8 cellular contexts compared by ENCODE assay signal in genomic region chr15:65792130-65792987, GRCh38. TPM values are rescaled to one million over a fixed set of nuclear protein-coding genes. Genes with fewer than 3 reads are reported as not detected.
DNase-seq lines count a peak whose midpoint lies in the region; ATAC-seq and FAIRE-seq lines count a peak whose summit lies in the region.

TSS of gene DENND4A (minus strand) at chr15:65792293. CDS start at chr15:65756450, 35,843 bp downstream.

- no peak within 1 kb of the TSS for H2BK15ac ChIP-seq in mesendoderm (replicated peaks; ENCODE audit: low read depth)

- FAIRE-seq in HTR-8/SVneo (lab: Jason Lieb, UNC): peak; percentile 88

- H3K4ac ChIP-seq in mesendoderm (ENCODE audit: low read depth, low read length): no peak within 1 kb of the TSS

- H3K4me1 ChIP-seq in endocrine pancreas (ENCODE audit: control insufficient read depth, insufficient read depth, low read length): peaks cover 5% of the 10 kb centered on the region
- peaks cover 3% of the 10 kb centered on the region for H3K4me1 ChIP-seq in mesendoderm (ENCODE audit: control insufficient read depth, low read depth, low read length)

- peak; percentile 74 for DNase-seq in COLO829 (ENCODE audit: low spot score)
- peak; percentile 88 for DNase-seq in HTR-8/SVneo (ENCODE audit: insufficient read length, low spot score)
- DNase-seq in NOMO-1 treated with dmso at 0.1 percent for 144 hours (lab: John Stamatoyannopoulos, UW; ENCODE audit: unreplicated experiment): peak; percentile 99
- peak; percentile 99 for DNase-seq in activated CD8-positive, alpha-beta memory T cell treated with anti-CD3 and anti-CD28 coated beads, Interleukin-2, amount 10 ng/mL, durations not matched to agents 7 days and 5 days
- peak; percentile 99 for DNase-seq in mesendoderm
- DNase-seq in stimulated activated CD8-positive, alpha-beta memory T cell treated with anti-CD3 and anti-CD28 coated beads, Interleukin-15, amount 100 ng/mL, for 1 hour (ENCODE audit: low read depth): peak; percentile 94

- H3K36me3 Mint-ChIP-seq in activated CD8-positive, alpha-beta memory T cell treated with anti-CD3 and anti-CD28 coated beads, Interleukin-2, amount 10 ng/mL, durations not matched to agents 7 days and 5 days: peaks cover 11% of the 10 kb centered on the region

- H2AK5ac ChIP-seq in mesendoderm (ENCODE audit: low read length): no peak within 1 kb of the TSS

- no peak within 1 kb of the TSS for H3K18ac ChIP-seq in mesendoderm (ENCODE audit: low read length)

- H3K9me3 ChIP-seq in endocrine pancreas (ENCODE audit: control insufficient read depth, low read length): no peaks in the 10 kb centered on the region

- no peak within 1 kb of the TSS for H4K8ac ChIP-seq in mesendoderm (ENCODE audit: low read depth, low read length)

- CTCF ChIA-PET in activated CD8-positive, alpha-beta memory T cell treated with anti-CD3 and anti-CD28 coated beads, Interleukin-2, amount 10 ng/mL, durations not matched to agents 7 days and 5 days (lab: Charles Lee): interaction anchor here (0.7 to 6.6 kb wide), 13 partner anchors 9 to 76 kb away, joined by 3 to 48 read pairs (median 6); partner anchors contain the start of gene RAB11A

- H3K4me3 ChIP-seq in endocrine pancreas (ENCODE audit: control insufficient read depth, insufficient read depth, low read length) (peak within 1 kb of the TSS; percentile 100), mesendoderm (ENCODE audit: low read length) (peak within 1 kb of the TSS; percentile 88)

- peak; percentile 69 for ATAC-seq in GM21367 (IDR thresholded peaks at IDR 0.05; ENCODE audit: unreplicated experiment)
- ATAC-seq in activated CD8-positive, alpha-beta memory T cell treated with anti-CD3 and anti-CD28 coated beads, Interleukin-2, amount 10 ng/mL, durations not matched to agents 7 days and 5 days: peak; percentile 84

- no peaks in the 10 kb centered on the region for H3K36me3 ChIP-seq in endocrine pancreas (ENCODE audit: control insufficient read depth, insufficient read depth, low read length)
- no peaks in the 10 kb centered on the region for H3K36me3 ChIP-seq in mesendoderm (ENCODE audit: control insufficient read depth, insufficient read depth, low read length)

- H3K9me3 Mint-ChIP-seq in activated CD8-positive, alpha-beta memory T cell treated with anti-CD3 and anti-CD28 coated beads, Interleukin-2, amount 10 ng/mL, durations not matched to agents 7 days and 5 days (ENCODE audit: low read depth): no peaks in the 10 kb centered on the region

- H3K4me3 Mint-ChIP-seq in activated CD8-positive, alpha-beta memory T cell treated with anti-CD3 and anti-CD28 coated beads, Interleukin-2, amount 10 ng/mL, durations not matched to agents 7 days and 5 days: peak within 1 kb of the TSS; percentile 93

- peak within 1 kb of the TSS; percentile 89 for H3K4me2 ChIP-seq in mesendoderm (ENCODE audit: low read length)

- H3K23ac ChIP-seq in mesendoderm (ENCODE audit: low read length): no peak within 1 kb of the TSS

- peak within 1 kb of the TSS; percentile 99 for H3K56ac ChIP-seq in mesendoderm (ENCODE audit: low read length)

- H3K27ac Mint-ChIP-seq in activated CD8-positive, alpha-beta memory T cell treated with anti-CD3 and anti-CD28 coated beads, Interleukin-2, amount 10 ng/mL, durations not matched to agents 7 days and 5 days: peak within 1 kb of the TSS; percentile 97

- no peaks in the 10 kb centered on the region for H3K79me2 ChIP-seq in mesendoderm (ENCODE audit: control insufficient read depth, insufficient read depth, low read length)

- WGBS in mesendoderm (ENCODE audit: extremely low coverage, insufficient coverage, low lambda C conversion rate): no CpG with 5 or more reads among the region's 63 CpGs

- no peaks in the 10 kb centered on the region for H3K79me1 ChIP-seq in mesendoderm (ENCODE audit: low read length)

- H3K27me3 ChIP-seq in endocrine pancreas (ENCODE audit: control insufficient read depth, insufficient read depth, low read length) (no peaks in the 10 kb centered on the region), mesendoderm (ENCODE audit: insufficient read depth, low read length, poor library complexity) (no peaks in the 10 kb centered on the region)

- H3K27me3 Mint-ChIP-seq in activated CD8-positive, alpha-beta memory T cell treated with anti-CD3 and anti-CD28 coated beads, Interleukin-2, amount 10 ng/mL, durations not matched to agents 7 days and 5 days: no peaks in the 10 kb centered on the region

- H2BK120ac ChIP-seq in mesendoderm (ENCODE audit: low read depth, low read length): no peak within 1 kb of the TSS

- peak within 1 kb of the TSS; percentile 62 for H3K27ac ChIP-seq in mesendoderm (ENCODE audit: low read depth, low read length)

- H4K5ac ChIP-seq in mesendoderm (ENCODE audit: low read length): no peak within 1 kb of the TSS

- H3K4me1 Mint-ChIP-seq in activated CD8-positive, alpha-beta memory T cell treated with anti-CD3 and anti-CD28 coated beads, Interleukin-2, amount 10 ng/mL, durations not matched to agents 7 days and 5 days: peaks cover 63% of the 10 kb centered on the region

- H3K9ac ChIP-seq in endocrine pancreas (ENCODE audit: control insufficient read depth, insufficient read depth, low read length) (peak within 1 kb of the TSS; percentile 97), mesendoderm (ENCODE audit: low read length) (peak within 1 kb of the TSS; percentile 92)

- peak within 1 kb of the TSS; percentile 66 for H2BK5ac ChIP-seq in mesendoderm (ENCODE audit: low read length)

RNA-seq across cellular contexts. Expression of gene DENND4A, which starts in this region (rescaled TPM):
- total RNA-seq in activated CD8-positive, alpha-beta memory T cell treated with anti-CD3 and anti-CD28 coated beads, Interleukin-2, amount 10 ng/mL, durations not matched to agents 7 days and 5 days: 10 to 100 TPM; 47.3 to 52.0 TPM
- 1.9 TPM for polyA plus RNA-seq in mesendoderm (2013, experiment 1 of 2)
- polyA plus RNA-seq in mesendoderm (2013, experiment 2 of 2): 1.9 TPM

Comparison
In these comparisons a context has a peak if more than half of its experiments do, and no peak if none do; other contexts are left out.
1. Peak in every context shown above with its lines: DNase-seq, ATAC-seq, H3K4me3 ChIP-seq and H3K27ac ChIP-seq.